ENCODE assay signal across 8 cellular contexts in the genomic region with DNA sequence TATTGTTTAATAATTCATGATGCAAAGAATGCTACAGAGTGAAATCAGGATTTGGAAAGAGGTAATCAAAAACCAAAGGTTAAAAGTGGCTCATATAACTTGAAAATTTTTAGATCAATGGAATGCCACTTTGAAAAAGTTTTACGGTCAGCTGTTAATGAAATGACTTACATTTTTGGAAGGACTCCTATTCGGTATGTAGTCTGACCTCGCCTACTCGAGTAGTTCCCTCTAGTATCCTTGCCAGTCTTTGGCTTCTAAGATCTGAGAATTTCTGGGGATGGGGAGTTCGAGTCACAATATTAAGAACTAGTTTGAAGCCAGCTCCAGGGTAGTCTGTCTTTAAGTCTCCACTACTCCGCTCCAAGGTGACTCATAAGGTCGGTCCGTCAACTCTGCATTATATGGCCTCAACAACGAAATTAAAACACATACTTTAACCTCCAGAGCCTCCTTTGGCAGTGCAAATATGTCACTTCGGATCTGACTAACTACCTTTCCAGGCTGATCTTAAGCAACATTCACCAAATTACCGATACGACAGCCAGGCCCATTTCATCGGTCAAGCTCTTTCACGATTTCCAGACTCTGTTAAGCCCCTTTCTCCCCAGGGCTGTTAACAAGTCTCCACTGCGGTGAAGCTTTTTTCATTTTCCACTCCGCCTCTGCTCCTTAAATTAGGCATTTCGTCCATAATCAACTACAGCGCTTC. TPM values are rescaled to one million over a fixed set of nuclear protein-coding genes. Genes with fewer than 3 reads are reported as not detected.
DNase-seq lines count a peak whose midpoint lies in the region; ATAC-seq and TF ChIP-seq lines count a peak whose summit lies in the region.

No MANE protein-coding gene starts in this region.

- intact Hi-C loops in mucosa of descending colon (cut with DNase I, micrococcal nuclease) (no loop called here), aorta (cut with DNase I) (loop anchor here in 1 of 2 donors (2.0 to 10.0 kb wide), 3 partner anchors 84 to 154 kb away; partner anchors contain the start of gene RAB33B)

- H3K9me3 ChIP-seq in endocrine pancreas (ENCODE audit: control insufficient read depth, low read length) (no peaks in the 10 kb centered on the region), mucosa of descending colon (no peaks in the 10 kb centered on the region), aorta (ENCODE audit: control insufficient read depth, low read length) (no peaks in the 10 kb centered on the region)

- peak; percentile 51 for DNase-seq in AG10803 (ENCODE audit: low read depth)
- peak; percentile 28 for DNase-seq in RPMI8226
- DNase-seq in mucosa of descending colon = peak in 1 of 3 donors; percentile 55
- DNase-seq in aorta = no peak
- no peak for DNase-seq in retina

- 0 to 1% methylated on average over 18 of the region's 18 CpGs for WGBS in aorta, 2 donors

- H3K9ac ChIP-seq in endocrine pancreas (ENCODE audit: control insufficient read depth, insufficient read depth, low read length) = peak overlapping the region; percentile 90

- no peak for TF ChIP-seq CTCF in AG10803 (conservative IDR thresholded peaks at IDR 0.05; ENCODE audit: low read length)
- TF ChIP-seq CTCF in mucosa of descending colon (IDR thresholded peaks at IDR 0.05) = no peak

- no peaks in the 10 kb centered on the region for H3K27me3 ChIP-seq in endocrine pancreas (ENCODE audit: control insufficient read depth, insufficient read depth, low read length)
- H3K27me3 ChIP-seq in aorta (ENCODE audit: control insufficient read depth in 1 of 2, insufficient read depth in 2 of 2, low read length in 1 of 2) = no peaks in the 10 kb centered on the region

- ATAC-seq in GM18867 (IDR thresholded peaks at IDR 0.05; ENCODE audit: unreplicated experiment) = peak; percentile 5
- ATAC-seq in HG03097 (IDR thresholded peaks at IDR 0.05; ENCODE audit: low FRiP score, unreplicated experiment) = peak; percentile 2
- ATAC-seq in mucosa of descending colon = peak; percentile 65
- ATAC-seq in aorta (ENCODE audit: low FRiP score) = peak; percentile 51

- H3K27ac ChIP-seq in aorta (ENCODE audit: low read depth in 1 of 2, low read length in 2 of 2) = peak overlapping the region; percentile 77 to 97

- peaks cover 21% of the 10 kb centered on the region for H3K4me1 ChIP-seq in endocrine pancreas (ENCODE audit: control insufficient read depth, insufficient read depth, low read length)
- H3K4me1 ChIP-seq in mucosa of descending colon (ENCODE audit: low read depth) = peaks cover 21% of the 10 kb centered on the region
- H3K4me1 ChIP-seq in aorta (ENCODE audit: control insufficient read depth in 1 of 2, insufficient read depth in 2 of 2, low read length in 2 of 2) = no peaks in the 10 kb centered on the region

- H3K36me3 ChIP-seq in endocrine pancreas (ENCODE audit: control insufficient read depth, insufficient read depth, low read length) (no peaks in the 10 kb centered on the region), mucosa of descending colon (ENCODE audit: low read depth) (peaks cover 5% of the 10 kb centered on the region), aorta (ENCODE audit: control insufficient read depth in 1 of 2, insufficient read depth in 2 of 2, low read length in 1 of 2) (no peaks in the 10 kb centered on the region)

- H3K4me3 ChIP-seq in AG10803 (ENCODE audit: low read length) (peak overlapping the region; percentile 93), endocrine pancreas (ENCODE audit: control insufficient read depth, insufficient read depth, low read length) (peak overlapping the region; percentile 81), mucosa of descending colon (peak overlapping the region; percentile 94), aorta (ENCODE audit: low read length in 2 of 2) (peak overlapping the region; percentile 87 to 95)

RNA-seq across cellular contexts. Expression of gene NAA15, which starts 0.7 kb away (rescaled TPM):
- total RNA-seq in mucosa of descending colon (10 to 100 TPM; 28.2 to 47.4 (median 33.2) TPM), aorta (10 to 100 TPM; 42.8 to 45.4 TPM)
- 1 to 10 TPM; 4.9 to 8.1 TPM for polyA plus RNA-seq in aorta

RNA-seq across cellular contexts. Expression of gene NDUFC1, which starts 1.7 kb away (rescaled TPM):
- total RNA-seq in mucosa of descending colon (10 to 100 TPM; 68.0 to 89.3 (median 85.8) TPM), aorta (10 to 100 TPM; 38.8 to 41.9 TPM)
- polyA plus RNA-seq in aorta = 100 to 1,000 TPM in 1 of 2 donors, 10 to 100 TPM in 1; 95.7 to 104 TPM

RNA-seq across cellular contexts. Expression of gene MGARP, which starts 20.6 kb away (rescaled TPM):
- under 1 TPM in 2 of 3 donors, not detected in 1; 0.29 to 0.73 TPM for total RNA-seq in mucosa of descending colon
- 1 to 10 TPM; 2.2 to 3.7 TPM for total RNA-seq in aorta
- polyA plus RNA-seq in aorta = 10 to 100 TPM in 1 of 2 donors, 1 to 10 TPM in 1; 8.9 to 17.6 TPM

Comparison
In these comparisons a context has a peak if more than half of its experiments do, and no peak if none do; other contexts are left out.
1. DNase-seq: peak in AG10803 (single experiment) and RPMI8226 (single experiment); none in aorta (0 of 2) and retina (single experiment).
2. ATAC-seq: peak in every context shown above with its lines; median percentile 65 in mucosa of descending colon; 51 in aorta; 5 in GM18867; 2 in HG03097.
3. Peak in every context shown above with its lines, with median percentiles within 50 percentile points of each other: H3K4me3 ChIP-seq.